In genomic region chr6:39156763-39157162, GRCh38 we compare ENCODE assay signal across 19 cellular contexts.
"Had no signal": no experiment of that assay in that cellular context is flagged by ENCODE, and none has a peak within 500 bp of the region (broad histone marks: within the 10 kb centered on the region; RNA-seq: fewer than 3 reads in every experiment).

No MANE protein-coding gene starts in this region.

- ATAC-seq: foreskin keratinocyte; left colon; naive thymus-derived CD4-positive, alpha-beta T cell; right lobe of liver; stimulated activated memory B cell treated with anti-CD40 and anti-IgM and Interleukin-4, amounts not matched to agents 10 μg/mL and 1 μg/mL and 100 μg/mL, for 72 hours had no signal

- DNase-seq: effector CD4-positive, alpha-beta T cell; endodermal cell; erythroblast; foreskin keratinocyte; head of caudate nucleus; kidney; left colon; mesendoderm; naive thymus-derived CD4-positive, alpha-beta T cell; nephron progenitor cell; right lobe of liver; spleen; stimulated activated CD4-positive, alpha-beta T cell treated with anti-CD3 and anti-CD28 coated beads, Interleukin-15, amount 100 ng/mL, for 24 hours; stimulated activated CD4-positive, alpha-beta T cell treated with anti-CD3 and anti-CD28 coated beads, Interleukin-1b, Interleukin-23, amount 100 ng/mL, for 48 hours; stimulated activated CD4-positive, alpha-beta T cell treated with anti-CD3 and anti-CD28 coated beads, Interleukin-4, amount 100 ng/mL, for 24 hours; stomach; substantia nigra; transverse colon had no signal
